32 cellular contexts compared by ENCODE assay signal in genomic region chr14:62921466-62921865, GRCh38.
"Had no signal": no experiment of that assay in that cellular context is flagged by ENCODE, and none has a peak within 500 bp of the region (broad histone marks: within the 10 kb centered on the region; RNA-seq: fewer than 3 reads in every experiment).

No MANE protein-coding gene starts in this region.

- H3K9me3 ChIP-seq: adrenal gland, Peyer's patch had no signal

- DNase-seq: activated CD4-positive, alpha-beta T cell treated with anti-CD3 and anti-CD28 coated beads for 1 hour; activated CD4-positive, alpha-beta T cell treated with anti-CD3 and anti-CD28 coated beads for 48 hours; activated CD4-positive, CD25-positive, alpha-beta regulatory T cell; activated CD8-positive, alpha-beta T cell treated with anti-CD3 and anti-CD28 coated beads for 36 hours; activated gamma-delta T cell; activated naive CD4-positive, alpha-beta T cell treated with Interleukin-2 at 50 U/mL for 16 hours; activated naive CD8-positive, alpha-beta T cell treated with anti-CD3 and anti-CD28 coated beads, Interleukin-2, amount 10 ng/mL, durations not matched to agents 7 days and 5 days; activated T-cell treated with anti-CD3 and anti-CD28 coated beads, Interleukin-2, amount 50 U/mL, for 1 hour; adrenal gland; anterior cingulate cortex; brain microvascular endothelial cell; central memory CD4-positive, alpha-beta T cell; Kasumi-1; KG1; MM.1S; MV-4-11; NCI-H1092; NCI-H146; NCI-H187 treated with DMSO at 0.1 percent for 48 hours; NCI-H2081; NCI-H2171 treated with DMSO at 0.1 percent for 48 hours; NCI-H345; NCI-H524 treated with DMSO at 0.1 percent for 48 hours; PC-3; Peyer's patch; RPMI8226; SHP77 treated with DMSO at 0.1 percent for 48 hours; T1000; WERI-Rb-1 had no signal

- H3K4me1 Mint-ChIP-seq: activated naive CD4-positive, alpha-beta T cell treated with anti-CD3 and anti-CD28 coated beads, Interleukin-2, amount 50 U/mL, for 24 hours; activated naive CD8-positive, alpha-beta T cell treated with anti-CD3 and anti-CD28 coated beads, Interleukin-2, amount 10 ng/mL, durations not matched to agents 7 days and 5 days had no signal

- H3K27me3 ChIP-seq: adrenal gland, brain microvascular endothelial cell, Peyer's patch, SJSA1 had no signal

- H3K4me3 ChIP-seq: adrenal gland, Peyer's patch, SJSA1 had no signal

- H3K27me3 Mint-ChIP-seq: activated CD8-positive, alpha-beta T cell treated with anti-CD3 and anti-CD28 coated beads for 36 hours; activated naive CD8-positive, alpha-beta T cell treated with anti-CD3 and anti-CD28 coated beads, Interleukin-2, amount 10 ng/mL, durations not matched to agents 7 days and 5 days had no signal

- H3K27ac ChIP-seq: adrenal gland, brain microvascular endothelial cell, Peyer's patch, SJSA1, WERI-Rb-1 had no signal

- H3K36me3 Mint-ChIP-seq: activated naive CD4-positive, alpha-beta T cell treated with anti-CD3 and anti-CD28 coated beads, Interleukin-2, amount 50 U/mL, for 24 hours; activated naive CD8-positive, alpha-beta T cell treated with anti-CD3 and anti-CD28 coated beads, Interleukin-2, amount 10 ng/mL, durations not matched to agents 7 days and 5 days had no signal

- H3K4me3 Mint-ChIP-seq: activated CD8-positive, alpha-beta T cell treated with anti-CD3 and anti-CD28 coated beads for 36 hours; activated naive CD4-positive, alpha-beta T cell treated with anti-CD3 and anti-CD28 coated beads, Interleukin-2, amount 50 U/mL, for 24 hours; activated naive CD8-positive, alpha-beta T cell treated with anti-CD3 and anti-CD28 coated beads, Interleukin-2, amount 10 ng/mL, durations not matched to agents 7 days and 5 days had no signal

- H3K9me3 Mint-ChIP-seq: activated CD8-positive, alpha-beta T cell treated with anti-CD3 and anti-CD28 coated beads for 36 hours; activated naive CD4-positive, alpha-beta T cell treated with anti-CD3 and anti-CD28 coated beads, Interleukin-2, amount 50 U/mL, for 24 hours; activated naive CD8-positive, alpha-beta T cell treated with anti-CD3 and anti-CD28 coated beads, Interleukin-2, amount 10 ng/mL, durations not matched to agents 7 days and 5 days had no signal

- H3K36me3 ChIP-seq: adrenal gland, brain microvascular endothelial cell, Peyer's patch, SJSA1, WERI-Rb-1 had no signal

- H3K4me1 ChIP-seq: adrenal gland, Peyer's patch, SJSA1 had no signal

- H3K27ac Mint-ChIP-seq: activated CD8-positive, alpha-beta T cell treated with anti-CD3 and anti-CD28 coated beads for 36 hours; activated naive CD4-positive, alpha-beta T cell treated with anti-CD3 and anti-CD28 coated beads, Interleukin-2, amount 50 U/mL, for 24 hours; activated naive CD8-positive, alpha-beta T cell treated with anti-CD3 and anti-CD28 coated beads, Interleukin-2, amount 10 ng/mL, durations not matched to agents 7 days and 5 days; activated T-helper 2 cell treated with anti-CD3 and anti-CD28 coated beads, Interferon-gamma antibody, Interleukin-2, Interleukin-4, amounts not matched to agents 10 μg/mL and 5 μg/mL and 100 μg/mL, durations not matched to agents 14 hours and 24 hours and 36 hours had no signal
